In genomic region chr18:31976242-31976641, GRCh38 we compare ENCODE assay signal across 29 cellular contexts.
"Had no signal": no experiment of that assay in that cellular context is flagged by ENCODE, and none has a peak within 500 bp of the region (broad histone marks: within the 10 kb centered on the region; RNA-seq: fewer than 3 reads in every experiment).

No MANE protein-coding gene starts in this region.

- H3K4me1 Mint-ChIP-seq: naive thymus-derived CD8-positive, alpha-beta T cell; nephron; stimulated activated effector memory CD8-positive, alpha-beta T cell treated with anti-CD3 and anti-CD28 coated beads, Interleukin-12 subunit alpha, Interleukin-12 subunit beta, amount 100 ng/mL, for 72 hours had no signal

- H3K27me3 ChIP-seq: left lung, ovary, sigmoid colon, spleen, suprapubic skin, tibial artery, upper lobe of right lung had no signal

- H3K27me3 Mint-ChIP-seq: naive thymus-derived CD8-positive, alpha-beta T cell; stimulated activated naive CD8-positive, alpha-beta T cell treated with anti-CD3 and anti-CD28 coated beads, Interleukin-15, Interleukin-2, amounts not matched to agents 100 ng/mL and 50 ng/mL, for 24 hours had no signal

- H3K9me3 ChIP-seq: prostate gland had no signal

- H3K36me3 Mint-ChIP-seq: stimulated activated effector memory CD8-positive, alpha-beta T cell treated with anti-CD3 and anti-CD28 coated beads, Interleukin-12 subunit alpha, Interleukin-12 subunit beta, amount 100 ng/mL, for 72 hours had no signal

- ATAC-seq: left cardiac atrium; left lung; lower lobe of right lung; naive thymus-derived CD8-positive, alpha-beta T cell; right cardiac atrium; stimulated activated effector memory CD8-positive, alpha-beta T cell treated with anti-CD3 and anti-CD28 coated beads, Interleukin-12 subunit alpha, Interleukin-12 subunit beta, amount 100 ng/mL, for 72 hours; upper lobe of right lung had no signal

- FAIRE-seq: keratinocyte, small intestine, urothelium cell line had no signal

- H3K4me3 ChIP-seq: left lung, lower lobe of right lung, ovary, prostate gland, sigmoid colon, spleen, suprapubic skin, thoracic aorta, tibial artery, upper lobe of right lung had no signal

- DNase-seq: hippocampal formation; kidney glomerular epithelial cell; left cardiac atrium; left lung; lower lobe of right lung; mammary epithelial cell; mesenchymal stem cell; naive thymus-derived CD8-positive, alpha-beta T cell; ovary; posterior cingulate gyrus; retina; right cardiac atrium; sigmoid colon; small intestine; spleen; stimulated activated CD4-positive, alpha-beta T cell treated with anti-CD3 and anti-CD28 coated beads, Interleukin-4, amount 100 ng/mL, for 24 hours; stimulated activated naive CD4-positive, alpha-beta T cell; tibial artery; trophoblast cell; upper lobe of right lung had no signal

- H3K4me1 ChIP-seq: left lung, lower lobe of right lung, prostate gland, sigmoid colon, spleen, suprapubic skin, tibial artery, upper lobe of right lung had no signal

- H3K27ac ChIP-seq: left lung, lower lobe of right lung, ovary, prostate gland, sigmoid colon, spleen, suprapubic skin, thoracic aorta, tibial artery, upper lobe of right lung had no signal

- H3K36me3 ChIP-seq: left lung, lower lobe of right lung, ovary, prostate gland, sigmoid colon, spleen, suprapubic skin, thoracic aorta, tibial artery, upper lobe of right lung had no signal

- H3K4me3 Mint-ChIP-seq: naive thymus-derived CD8-positive, alpha-beta T cell; nephron; neural crest cell; stimulated activated effector memory CD8-positive, alpha-beta T cell treated with anti-CD3 and anti-CD28 coated beads, Interleukin-12 subunit alpha, Interleukin-12 subunit beta, amount 100 ng/mL, for 72 hours; stimulated activated naive CD8-positive, alpha-beta T cell treated with anti-CD3 and anti-CD28 coated beads, Interleukin-15, Interleukin-2, amounts not matched to agents 100 ng/mL and 50 ng/mL, for 24 hours had no signal

- H3K27ac Mint-ChIP-seq: naive thymus-derived CD8-positive, alpha-beta T cell; nephron; stimulated activated effector memory CD8-positive, alpha-beta T cell treated with anti-CD3 and anti-CD28 coated beads, Interleukin-12 subunit alpha, Interleukin-12 subunit beta, amount 100 ng/mL, for 72 hours; stimulated activated naive CD8-positive, alpha-beta T cell treated with anti-CD3 and anti-CD28 coated beads, Interleukin-15, Interleukin-2, amounts not matched to agents 100 ng/mL and 50 ng/mL, for 24 hours had no signal
